ENCODE assay signal across 8 cellular contexts in the genomic region with DNA sequence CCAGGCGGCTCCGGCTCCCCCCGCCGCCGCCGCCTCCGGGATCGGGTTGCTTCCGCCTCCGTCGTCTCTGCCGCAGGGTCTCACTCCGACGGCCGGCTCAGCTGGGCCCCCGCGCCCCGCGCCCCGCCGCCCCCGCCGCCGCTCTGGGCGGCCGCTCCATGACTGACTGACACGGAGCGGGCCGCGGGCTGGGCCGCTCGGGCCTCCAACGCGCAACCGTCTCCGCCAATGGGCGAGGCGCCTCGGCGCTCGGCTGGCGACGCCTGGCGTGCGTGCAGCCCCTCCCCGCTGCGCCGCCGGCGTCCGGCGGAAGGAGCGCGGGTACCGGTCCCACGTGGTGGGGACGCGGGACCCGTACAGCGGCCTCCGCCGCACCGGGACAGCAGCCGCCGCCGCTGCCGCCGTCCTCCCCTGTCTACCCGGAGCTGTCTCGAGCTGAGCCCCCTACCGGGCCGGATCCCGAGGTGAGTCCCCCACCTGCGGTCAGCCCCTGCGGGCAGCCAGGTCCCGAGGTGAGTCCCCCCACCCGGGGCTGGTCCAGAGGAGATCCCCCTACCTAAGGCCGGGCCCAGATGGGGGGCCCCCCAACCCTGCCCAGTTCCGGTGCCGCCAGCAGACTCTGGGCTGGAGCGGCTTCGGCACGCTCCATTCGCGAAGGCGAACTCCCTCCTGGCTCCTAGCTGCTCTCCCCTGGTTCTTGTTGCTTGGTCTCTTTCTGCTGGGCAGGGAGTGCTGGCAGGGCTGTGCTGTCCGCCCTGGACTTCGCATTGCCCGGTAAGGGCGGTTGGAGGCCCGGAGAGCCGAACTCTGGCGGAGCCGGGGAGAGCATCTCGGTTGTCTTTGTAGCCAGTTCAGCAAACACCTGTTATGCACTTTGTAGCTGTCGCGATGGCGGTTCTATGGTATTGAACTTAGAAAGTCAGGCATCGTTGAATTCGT. TPM values are rescaled to one million over a fixed set of nuclear protein-coding genes. Genes with fewer than 3 reads are reported as not detected.
DNase-seq lines count a peak whose midpoint lies in the region; ATAC-seq and TF ChIP-seq lines count a peak whose summit lies in the region.

A gene (minus strand): TSS at position 230 of the 939 bp plus-strand sequence. CDS start 11,640 bp downstream, outside the sequence.
A gene (plus strand): TSS at position 355 of the 939 bp plus-strand sequence. CDS start 1,387 bp downstream, outside the sequence.

- H3K27ac ChIP-seq in dorsolateral prefrontal cortex = peak within 1 kb of the TSS in 57 of 59 donors; percentile 41 to 95 (median 87)
- peak within 1 kb of the TSS; percentile 60 to 84 (median 65) for H3K27ac ChIP-seq in right lobe of liver

- intact Hi-C loops in dorsolateral prefrontal cortex (cut with DNase I) (loop anchor here (1.0 to 5.0 kb wide), 5 partner anchors 47 to 117 kb away; a partner anchor contains a TSS), right lobe of liver (cut with DNase I) (loop anchor here in 1 of 2 donors (10.0 kb wide), 1 partner anchor 51 kb away; no protein-coding TSS in a partner anchor)

- peaks cover 19% of the 10 kb centered on the region for H3K36me3 ChIP-seq in BE2C
- no peaks in the 10 kb centered on the region for H3K36me3 ChIP-seq in right lobe of liver

- H3K27me3 ChIP-seq in BE2C (no peaks in the 10 kb centered on the region), dorsolateral prefrontal cortex (no peaks in the 10 kb centered on the region), right lobe of liver (no peaks in the 10 kb centered on the region)

- WGBS in right lobe of liver (ENCODE audit: insufficient coverage, low coverage, low lambda C conversion rate, missing lambda C conversion rate) = 0% methylated on average over 13 of the region's 100 CpGs

- H3K9me3 ChIP-seq in BE2C (no peaks in the 10 kb centered on the region), right lobe of liver (no peaks in the 10 kb centered on the region)

- DNase-seq in BE2C = peak; percentile 94
- DNase-seq in NCI-H748 (lab: John Stamatoyannopoulos, UW; ENCODE audit: unreplicated experiment) = peak; percentile 90
- DNase-seq in activated CD4-positive, alpha-beta T cell treated with anti-CD3 and anti-CD28 coated beads, Interleukin-2, amount 50 U/mL, for 48 hours = peak; percentile 83 to 85
- DNase-seq in dorsolateral prefrontal cortex = peak; percentile 75 to 96 (median 88)
- DNase-seq in right lobe of liver = peak; percentile 91 to 93 (median 92)
- peak; percentile 85 for DNase-seq in stimulated activated CD4-positive, alpha-beta T cell treated with anti-CD3 and anti-CD28 coated beads, Interleukin-4, amount 100 ng/mL, for 24 hours

- H3K4me1 ChIP-seq in BE2C = no peaks in the 10 kb centered on the region; the same call in none of the 2 replicates
- H3K4me1 ChIP-seq in right lobe of liver = peaks cover 0 to 26% (median 13%) of the 10 kb centered on the region in 4 donors

- H3K4me3 ChIP-seq in BE2C (ENCODE audit: low read depth, low read length) (peak within 1 kb of the TSS; percentile 99), dorsolateral prefrontal cortex (peak within 1 kb of the TSS; percentile 74 to 100 (median 95)), right lobe of liver (peak within 1 kb of the TSS; percentile 96 to 99 (median 97))

- ATAC-seq in HG03432 (IDR thresholded peaks at IDR 0.05; ENCODE audit: unreplicated experiment) = peak; percentile 91
- peak; percentile 95 to 98 (median 96) for ATAC-seq in right lobe of liver

- peak; percentile 82 for TF ChIP-seq POLR2A in GM19099 (IDR thresholded peaks at IDR 0.05; ENCODE audit: extremely low read depth, insufficient read length, low read depth)
- TF ChIP-seq POLR2A in right lobe of liver (IDR thresholded peaks at IDR 0.05) = peak; percentile 72

- TF ChIP-seq CTCF in BE2C (IDR thresholded peaks at IDR 0.05; ENCODE audit: low read depth, low read length) (no peak), dorsolateral prefrontal cortex (IDR thresholded peaks at IDR 0.05 in 54 of 56, conservative IDR thresholded peaks at IDR 0.05 in 2 of 56; ENCODE audit: low read depth in 1 of 56, partially characterized antibody in 56 of 56) (peak in 42 of 56 donors; percentile 13 to 56 (median 32)), right lobe of liver (IDR thresholded peaks at IDR 0.05) (no peak)

RNA-seq across cellular contexts. Expression of the first gene that starts in this region (rescaled TPM):
- 53.5 TPM for polyA plus RNA-seq in BE2C (2012; ENCODE audit: insufficient read depth, insufficient read length, low read depth)
- total RNA-seq in dorsolateral prefrontal cortex (10 to 100 TPM; 12.1 to 22.9 (median 17.0) TPM), right lobe of liver (10 to 100 TPM in 3 of 6 experiments, 1 to 10 TPM in 3; 7.6 to 14.0 (median 9.9) TPM)

RNA-seq across cellular contexts. Expression of the second gene that starts in this region (rescaled TPM):
- polyA plus RNA-seq in BE2C (2012; ENCODE audit: insufficient read depth, insufficient read length, low read depth) = 25.3 TPM
- total RNA-seq in dorsolateral prefrontal cortex = 10 to 100 TPM in 6 of 120 experiments, 1 to 10 TPM in 114; 5.0 to 12.0 (median 8.2) TPM
- total RNA-seq in right lobe of liver = 1 to 10 TPM; 3.7 to 7.6 (median 3.9) TPM

Comparison
In these comparisons a context has a peak if more than half of its experiments do, and no peak if none do; other contexts are left out.
1. Peak in every context shown above with its lines: DNase-seq, ATAC-seq, H3K4me3 ChIP-seq and H3K27ac ChIP-seq.
2. CTCF ChIP-seq: peak in dorsolateral prefrontal cortex (42 of 56); none in BE2C (single experiment) and right lobe of liver (0 of 4).